Comparison of ENCODE assay signal across 21 cellular contexts in the genomic region with DNA sequence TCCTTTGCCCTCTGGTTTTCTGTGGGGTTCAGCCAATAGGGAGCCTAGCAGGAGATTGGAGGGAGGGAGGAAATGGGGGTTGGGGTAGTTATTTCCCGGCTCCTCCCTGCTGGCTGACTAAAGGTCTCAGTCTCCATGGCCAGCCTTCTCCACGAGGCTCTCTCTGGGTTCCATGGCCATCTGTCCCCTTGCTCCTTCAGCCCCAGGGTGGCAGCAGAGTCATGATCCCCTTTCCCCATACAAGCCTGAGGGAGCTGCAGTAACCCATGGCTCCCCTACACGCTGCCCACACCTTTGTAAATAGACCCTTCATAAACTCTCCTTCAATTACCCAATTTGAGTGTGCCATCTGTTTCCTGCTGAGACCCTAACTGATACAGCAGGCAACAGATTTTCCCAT.
"Had no signal": no experiment of that assay in that cellular context is flagged by ENCODE, and none has a peak within 500 bp of the region (broad histone marks: within the 10 kb centered on the region; RNA-seq: fewer than 3 reads in every experiment).

No MANE protein-coding gene starts in this region.

- H3K4me3 ChIP-seq: adrenal gland, ascending aorta, left ventricle myocardium inferior, neural progenitor cell, thoracic aorta, upper lobe of left lung had no signal

- H3K9me3 ChIP-seq: adrenal gland, ascending aorta, left ventricle myocardium inferior, thoracic aorta, upper lobe of left lung had no signal

- H3K36me3 ChIP-seq: adrenal gland, ascending aorta, brain microvascular endothelial cell, left ventricle myocardium inferior, neural progenitor cell, thoracic aorta, upper lobe of left lung had no signal

- H3K27me3 ChIP-seq: adrenal gland, foreskin keratinocyte, neural progenitor cell, upper lobe of left lung had no signal

- H3K27ac ChIP-seq: adrenal gland, ascending aorta, brain microvascular endothelial cell, foreskin keratinocyte, left ventricle myocardium inferior, neural progenitor cell, thoracic aorta, upper lobe of left lung had no signal

- ATAC-seq: activated CD4-positive, alpha-beta T cell treated with anti-CD3 and anti-CD28 coated beads for 36 hours; activated T-cell treated with anti-CD3 and anti-CD28 coated beads, Interleukin-2, amount 50 U/mL, for 4 hours; foreskin keratinocyte; naive thymus-derived CD8-positive, alpha-beta T cell had no signal

- H3K4me1 ChIP-seq: adrenal gland, ascending aorta, foreskin keratinocyte, left ventricle myocardium inferior, upper lobe of left lung had no signal

- DNase-seq: activated B cell treated with CpG ODN at 0.5 μM for 24 hours; activated CD4-positive, alpha-beta T cell treated with anti-CD3 and anti-CD28 coated beads for 36 hours; activated CD4-positive, alpha-beta T cell treated with anti-CD3 and anti-CD28 coated beads, Interleukin-2, amount 50 U/mL, for 4 hours; activated CD8-positive, alpha-beta memory T cell treated with anti-CD3 and anti-CD28 coated beads, Interleukin-2, amount 50 U/mL, for 48 hours; activated naive CD4-positive, alpha-beta T cell; activated T-cell treated with anti-CD3 and anti-CD28 coated beads, Interleukin-2, amount 50 U/mL, for 4 hours; adrenal gland; brain microvascular endothelial cell; central memory CD4-positive, alpha-beta T cell; dermis blood vessel endothelial cell; effector CD8-positive, alpha-beta T cell; foreskin keratinocyte; kidney glomerular epithelial cell; left ventricle myocardium inferior; naive thymus-derived CD8-positive, alpha-beta T cell; stimulated activated CD4-positive, alpha-beta T cell treated with anti-CD3 and anti-CD28 coated beads, Interleukin-2, amount 100 ng/mL, for 48 hours; stimulated activated naive CD4-positive, alpha-beta T cell; upper lobe of left lung had no signal
